13 cellular contexts compared by ENCODE assay signal in the genomic region with DNA sequence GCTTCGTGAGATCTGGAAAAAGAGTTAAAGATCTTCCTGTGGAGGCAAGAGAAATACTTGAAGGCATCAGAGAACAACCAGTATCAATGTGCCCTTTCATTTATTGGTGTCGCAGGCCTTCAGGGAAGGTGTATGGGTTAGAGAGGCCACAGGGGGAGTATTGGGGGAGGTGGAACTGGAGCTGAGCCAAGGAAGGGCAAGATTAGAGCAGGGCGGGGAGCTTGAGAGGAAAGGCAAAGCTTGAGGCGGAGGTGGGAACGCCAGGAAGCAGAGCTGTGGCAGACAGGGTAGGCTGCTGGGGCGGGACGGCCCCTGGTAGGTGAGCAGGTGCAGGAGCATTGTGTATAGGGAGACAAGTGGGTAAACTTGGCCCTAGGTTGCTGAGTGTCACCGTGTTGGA.
DNase-seq lines count a peak whose midpoint lies in the region; ATAC-seq and TF ChIP-seq lines count a peak whose summit lies in the region.
"Had no signal": no experiment of that assay in that cellular context is flagged by ENCODE, and none has a peak within 500 bp of the region (broad histone marks: within the 10 kb centered on the region; RNA-seq: fewer than 3 reads in every experiment).

No MANE protein-coding gene starts in this region.

- peak overlapping the region; percentile 11 for H3K27ac Mint-ChIP-seq in T-helper 2 cell treated with Interferon-gamma antibody and Interleukin-4, amounts not matched to agents 5 μg/mL and 100 μg/mL, for 36 hours
- H3K27ac Mint-ChIP-seq in central memory CD8-positive, alpha-beta T cell (ENCODE audit: low read depth) = peak overlapping the region; percentile 84
- peak overlapping the region; percentile 26 for H3K27ac Mint-ChIP-seq in progenitor cell of endocrine pancreas
- H3K27ac Mint-ChIP-seq in HFFc6 = no peak overlapping the region

- ATAC-seq in central memory CD8-positive, alpha-beta T cell (replicated peaks; ENCODE audit: extremely low read depth, poor library complexity, severe bottlenecking) = no peak
- ATAC-seq: SK-N-SH treated with all-trans-retinoic acid at 6 μM for 48 hours had no signal

- no peaks in the 10 kb centered on the region for H3K9me3 Mint-ChIP-seq in T-helper 2 cell treated with Interferon-gamma antibody and Interleukin-4, amounts not matched to agents 5 μg/mL and 100 μg/mL, for 36 hours
- H3K9me3 Mint-ChIP-seq in central memory CD8-positive, alpha-beta T cell = no peaks in the 10 kb centered on the region
- H3K9me3 Mint-ChIP-seq in progenitor cell of endocrine pancreas (ENCODE audit: low read depth) = no peaks in the 10 kb centered on the region
- H3K9me3 Mint-ChIP-seq in HFFc6 = no peaks in the 10 kb centered on the region

- peaks cover 41% of the 10 kb centered on the region for H3K4me1 Mint-ChIP-seq in T-helper 2 cell treated with Interferon-gamma antibody and Interleukin-4, amounts not matched to agents 5 μg/mL and 100 μg/mL, for 36 hours (ENCODE audit: low read depth)
- peaks cover 49% of the 10 kb centered on the region for H3K4me1 Mint-ChIP-seq in central memory CD8-positive, alpha-beta T cell
- H3K4me1 Mint-ChIP-seq in progenitor cell of endocrine pancreas (ENCODE audit: low read depth) (peaks cover 18% of the 10 kb centered on the region), HFFc6 (ENCODE audit: low read depth) (peaks cover 21% of the 10 kb centered on the region)

- no peak for DNase-seq in T-helper 2 cell treated with Interferon-gamma antibody and Interleukin-4, amounts not matched to agents 5 μg/mL and 100 μg/mL, for 36 hours (ENCODE audit: low spot score)
- DNase-seq in T-helper 2 cell (no peak), NCI-H1105 (lab: John Stamatoyannopoulos, UW) (peak; percentile 61), progenitor cell of endocrine pancreas (ENCODE audit: low spot score, unreplicated experiment) (no peak), HPDE6-E6E7 (ENCODE audit: extremely low spot score) (no peak), HFFc6 (no peak), SK-N-DZ (ENCODE audit: low spot score) (no peak)
- DNase-seq in central memory CD8-positive, alpha-beta T cell (ENCODE audit: low spot score in 2 of 2) = no peak
- DNase-seq: amniotic stem cell, cortex of kidney, NCI-H2081, ovary had no signal

- TF ChIP-seq CTCF in progenitor cell of endocrine pancreas (IDR thresholded peaks at IDR 0.05; ENCODE audit: unreplicated experiment) (no peak), HFFc6 (IDR thresholded peaks at IDR 0.05) (no peak)

- no peaks in the 10 kb centered on the region for H3K27me3 Mint-ChIP-seq in T-helper 2 cell treated with Interferon-gamma antibody and Interleukin-4, amounts not matched to agents 5 μg/mL and 100 μg/mL, for 36 hours (ENCODE audit: low read depth)
- H3K27me3 Mint-ChIP-seq in central memory CD8-positive, alpha-beta T cell = no peaks in the 10 kb centered on the region
- H3K27me3 Mint-ChIP-seq in progenitor cell of endocrine pancreas (no peaks in the 10 kb centered on the region), HFFc6 (ENCODE audit: insufficient read depth) (peaks cover 2% of the 10 kb centered on the region; the same call in 1 of the 2 replicates)

- H3K36me3 Mint-ChIP-seq in T-helper 2 cell treated with Interferon-gamma antibody and Interleukin-4, amounts not matched to agents 5 μg/mL and 100 μg/mL, for 36 hours (ENCODE audit: low read depth) = peaks cover 14% of the 10 kb centered on the region
- peaks cover 7% of the 10 kb centered on the region for H3K36me3 Mint-ChIP-seq in central memory CD8-positive, alpha-beta T cell (ENCODE audit: insufficient read depth)
- peaks cover 1% of the 10 kb centered on the region for H3K36me3 Mint-ChIP-seq in progenitor cell of endocrine pancreas (ENCODE audit: insufficient read depth)
- peaks cover 17% of the 10 kb centered on the region for H3K36me3 Mint-ChIP-seq in HFFc6 (ENCODE audit: low read depth)

- no peak overlapping the region for H3K4me3 Mint-ChIP-seq in T-helper 2 cell treated with Interferon-gamma antibody and Interleukin-4, amounts not matched to agents 5 μg/mL and 100 μg/mL, for 36 hours
- no peak overlapping the region for H3K4me3 Mint-ChIP-seq in central memory CD8-positive, alpha-beta T cell
- no peak overlapping the region for H3K4me3 Mint-ChIP-seq in progenitor cell of endocrine pancreas (ENCODE audit: low read depth)
- H3K4me3 Mint-ChIP-seq in HFFc6 = no peak overlapping the region
